15 cellular contexts compared by ENCODE assay signal in the genomic region with DNA sequence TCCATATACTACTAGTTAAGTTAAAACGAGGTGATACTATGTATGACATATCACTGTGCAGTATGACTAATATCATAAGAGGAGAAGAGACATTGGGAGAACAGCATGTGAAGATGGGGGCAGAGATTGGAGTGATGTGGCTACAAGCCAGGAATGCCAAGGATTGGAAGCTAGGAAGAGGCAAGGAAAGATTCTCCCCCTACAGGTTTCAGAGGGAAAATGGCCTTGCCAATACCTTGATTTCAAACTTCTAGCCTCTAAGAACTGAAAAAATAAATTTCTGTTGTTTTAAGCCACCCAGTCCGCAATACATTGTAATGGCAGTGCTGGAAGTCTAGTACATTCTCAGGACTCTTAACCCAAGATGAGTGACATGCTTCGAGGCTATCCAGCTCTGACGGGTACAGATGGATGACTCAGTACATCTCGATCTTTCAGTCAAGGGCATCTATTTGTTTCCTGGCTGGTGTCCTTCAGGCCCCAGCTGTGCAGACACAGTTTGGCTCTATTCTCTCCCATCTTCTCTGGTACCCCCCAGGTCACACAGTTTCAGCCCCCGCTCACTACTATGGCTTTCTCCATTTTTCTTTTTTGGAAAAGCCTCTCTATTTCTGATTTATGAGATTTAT.
DNase-seq lines count a peak whose midpoint lies in the region; ATAC-seq and TF ChIP-seq lines count a peak whose summit lies in the region.
"Had no signal": no experiment of that assay in that cellular context is flagged by ENCODE, and none has a peak within 500 bp of the region (broad histone marks: within the 10 kb centered on the region; RNA-seq: fewer than 3 reads in every experiment).

No MANE protein-coding gene starts in this region.

- no peak overlapping the region for H3K4me3 ChIP-seq in fibroblast of pulmonary artery (replicated peaks; ENCODE audit: low read depth, low read length)
- H3K4me3 ChIP-seq: BLaER1 had no signal

- peak; percentile 16; the same call in 1 of the 2 replicates for TF ChIP-seq CTCF in 22Rv1 (IDR thresholded peaks at IDR 0.05)
- peak; percentile 21 for TF ChIP-seq CTCF in fibroblast of pulmonary artery (IDR thresholded peaks at IDR 0.05; ENCODE audit: low read length, missing control alignments)

- H3K27ac ChIP-seq in 22Rv1: no peak overlapping the region
- H3K27ac ChIP-seq: BLaER1 had no signal

- ATAC-seq in HG02852 (IDR thresholded peaks at IDR 0.05; ENCODE audit: unreplicated experiment): no peak
- ATAC-seq: esophagus mucosa had no signal

- DNase-seq in EL (peak; percentile 55), RKO (ENCODE audit: low spot score) (peak; percentile 33), fibroblast of pulmonary artery (ENCODE audit: low read depth) (peak; percentile 10), T-helper 2 cell (no peak)
- no peak for DNase-seq in activated CD4-positive, alpha-beta T cell treated with anti-CD3 and anti-CD28 coated beads, Interleukin-2, amount 50 U/mL, for 1 hour
- no peak for DNase-seq in stimulated activated naive CD4-positive, alpha-beta T cell (lab: John Stamatoyannopoulos, UW)
- DNase-seq: activated CD4-positive, alpha-beta T cell treated with anti-CD3 and anti-CD28 coated beads, Interleukin-2, amount 50 U/mL, for 4 hours; activated gamma-delta T cell; GF-D8; NCI-H2107; posterior cingulate gyrus had no signal

Comparison
In these comparisons a context has a peak if more than half of its experiments do, and no peak if none do; other contexts are left out.
1. DNase-seq: peak in EL (single experiment), RKO (single experiment) and fibroblast of pulmonary artery (single experiment); none in activated CD4-positive, alpha-beta T cell treated with anti-CD3 and anti-CD28 coated beads, Interleukin-2, amount 50 U/mL, for 1 hour (single experiment), T-helper 2 cell (0 of 5) and stimulated activated naive CD4-positive, alpha-beta T cell (0 of 6).